ENCODE assay signal across 20 cellular contexts in genomic region chr14:27366596-27366995, GRCh38.
DNase-seq lines count a peak whose midpoint lies in the region; ATAC-seq, FAIRE-seq and TF ChIP-seq lines count a peak whose summit lies in the region.
"Had no signal": no experiment of that assay in that cellular context is flagged by ENCODE, and none has a peak within 500 bp of the region (broad histone marks: within the 10 kb centered on the region; RNA-seq: fewer than 3 reads in every experiment).

No MANE protein-coding gene starts in this region.

- no peaks in the 10 kb centered on the region for H4K20me1 ChIP-seq in astrocyte (ENCODE audit: insufficient read depth, low read length)

- H3K79me2 ChIP-seq in astrocyte (ENCODE audit: insufficient read depth, low read length), result no peaks in the 10 kb centered on the region

- no peaks in the 10 kb centered on the region for H3K27me3 Mint-ChIP-seq in astrocyte (ENCODE audit: low read depth, unreplicated experiment)
- H3K27me3 Mint-ChIP-seq in chondrocyte (ENCODE audit: low read depth), result no peaks in the 10 kb centered on the region
- H3K27me3 Mint-ChIP-seq: IgD-negative memory B cell had no signal

- H3K4me3 Mint-ChIP-seq in astrocyte (ENCODE audit: unreplicated experiment), result no peak overlapping the region
- no peak overlapping the region for H3K4me3 Mint-ChIP-seq in chondrocyte (ENCODE audit: unreplicated experiment)
- H3K4me3 Mint-ChIP-seq: CD14-positive monocyte; CD8-positive, alpha-beta T cell; HFFc6; IgD-negative memory B cell had no signal

- DNase-seq in Daoy (ENCODE audit: low read depth), result peak; percentile 23
- peak; percentile 71 for DNase-seq in HT1080 (ENCODE audit: low read depth)
- peak; percentile 24 for DNase-seq in astrocyte (ENCODE audit: low read depth)
- peak; percentile 55 for DNase-seq in glomerular endothelial cell (ENCODE audit: extremely low read depth, low read depth, low spot score)
- DNase-seq in chondrocyte (ENCODE audit: low spot score), result no peak
- DNase-seq: CD8-positive, alpha-beta T cell; COR-L47; DMS153; DMS79 treated with DMSO at 0.1 percent for 48 hours; GF-D8; GOT3; HFFc6 had no signal

- TF ChIP-seq CTCF in astrocyte (IDR thresholded peaks at IDR 0.05; ENCODE audit: insufficient read depth, low read depth, low read length) (no peak), chondrocyte (IDR thresholded peaks at IDR 0.05) (no peak)

- ATAC-seq in HG03442 (IDR thresholded peaks at IDR 0.05; ENCODE audit: unreplicated experiment), result no peak
- no peak for ATAC-seq in GM19023 (IDR thresholded peaks at IDR 0.05; ENCODE audit: unreplicated experiment)
- ATAC-seq in GM18868 (IDR thresholded peaks at IDR 0.05; ENCODE audit: unreplicated experiment), result no peak
- ATAC-seq: CD8-positive, alpha-beta T cell had no signal

- H3K4me3 ChIP-seq in astrocyte (ENCODE audit: insufficient read depth, low read depth, low read length), result no peak overlapping the region
- H3K4me3 ChIP-seq: HAP-1 had no signal

- H3K27me3 ChIP-seq in astrocyte (ENCODE audit: insufficient read depth, low read length), result no peaks in the 10 kb centered on the region

- no peaks in the 10 kb centered on the region for H3K36me3 Mint-ChIP-seq in astrocyte (ENCODE audit: low read depth, unreplicated experiment)
- H3K36me3 Mint-ChIP-seq in chondrocyte (ENCODE audit: low read depth), result no peaks in the 10 kb centered on the region
- H3K36me3 Mint-ChIP-seq: CD14-positive monocyte; CD8-positive, alpha-beta T cell; IgD-negative memory B cell had no signal

- no peaks in the 10 kb centered on the region for H3K4me1 ChIP-seq in astrocyte (ENCODE audit: insufficient read depth, low read length)
- H3K4me1 ChIP-seq: HAP-1 had no signal

- H3K4me1 Mint-ChIP-seq in astrocyte (ENCODE audit: low read depth, unreplicated experiment) (no peaks in the 10 kb centered on the region), chondrocyte (ENCODE audit: low read depth) (no peaks in the 10 kb centered on the region)
- H3K4me1 Mint-ChIP-seq: CD14-positive monocyte, IgD-negative memory B cell had no signal

- no peak for FAIRE-seq in astrocyte (lab: Jason Lieb, UNC)
- FAIRE-seq: D721Med had no signal

- H3K9me3 Mint-ChIP-seq in astrocyte (ENCODE audit: unreplicated experiment) (no peaks in the 10 kb centered on the region), chondrocyte (ENCODE audit: low read depth) (peaks cover 6% of the 10 kb centered on the region)

- H3K4me2 ChIP-seq in astrocyte (ENCODE audit: low read length), result no peak overlapping the region

- no peak overlapping the region for H2AFZ ChIP-seq in astrocyte (ENCODE audit: low read depth, low read length)

- no peaks in the 10 kb centered on the region for H3K36me3 ChIP-seq in astrocyte (ENCODE audit: insufficient read depth, low read length)
- H3K36me3 ChIP-seq: HAP-1 had no signal

- no peak overlapping the region for H3K27ac ChIP-seq in astrocyte (ENCODE audit: low read depth, low read length)
- H3K27ac ChIP-seq: 22Rv1 had no signal

- no peak overlapping the region for H3K9ac ChIP-seq in astrocyte (ENCODE audit: low read length)

- H3K27ac Mint-ChIP-seq in astrocyte (ENCODE audit: unreplicated experiment), result no peak overlapping the region
- H3K27ac Mint-ChIP-seq in chondrocyte (ENCODE audit: unreplicated experiment), result no peak overlapping the region
- H3K27ac Mint-ChIP-seq: CD14-positive monocyte; CD8-positive, alpha-beta T cell; HFFc6; IgD-negative memory B cell had no signal

- peaks cover 2% of the 10 kb centered on the region for H3K9me3 ChIP-seq in astrocyte (ENCODE audit: insufficient read depth, low read depth, low read length)
- H3K9me3 ChIP-seq: HAP-1 had no signal
